ENCODE assay signal across 27 cellular contexts in the genomic region with DNA sequence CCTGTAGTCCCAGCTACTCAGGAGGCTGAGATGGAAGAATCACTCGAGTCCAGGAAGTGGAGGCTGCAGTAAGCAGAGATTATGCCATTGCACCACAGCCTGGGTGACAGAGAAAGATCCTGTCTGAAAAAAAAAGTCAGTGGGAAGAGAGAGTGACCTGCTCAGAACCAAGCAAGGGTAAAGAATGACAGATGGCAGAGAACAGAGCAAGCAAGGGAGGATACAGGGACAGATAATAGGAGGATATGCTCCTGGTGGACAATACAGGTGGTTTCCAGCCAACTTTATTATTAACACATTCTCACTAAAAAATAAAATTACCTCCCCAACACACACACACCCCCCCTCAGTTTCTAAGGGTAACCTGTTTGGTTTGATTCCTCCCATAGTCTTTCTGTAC. TPM values are rescaled to one million over a fixed set of nuclear protein-coding genes. Genes with fewer than 3 reads are reported as not detected.
"Had no signal": no experiment of that assay in that cellular context is flagged by ENCODE, and none has a peak within 500 bp of the region (broad histone marks: within the 10 kb centered on the region; RNA-seq: fewer than 3 reads in every experiment).

No MANE protein-coding gene starts in this region.

- DNase-seq: activated CD4-positive, alpha-beta T cell treated with anti-CD3 and anti-CD28 coated beads for 36 hours; activated CD4-positive, alpha-beta T cell treated with anti-CD3 and anti-CD28 coated beads, Interleukin-2, amount 50 U/mL, for 1 hour; activated CD8-positive, alpha-beta memory T cell treated with anti-CD3 and anti-CD28 coated beads, Interleukin-2, amount 50 U/mL, for 48 hours; activated CD8-positive, alpha-beta T cell treated with anti-CD3 and anti-CD28 coated beads for 36 hours; activated naive CD4-positive, alpha-beta T cell treated with anti-CD3 and anti-CD28 coated beads, Interleukin-2, amount 50 U/mL, for 16 hours; activated naive CD8-positive, alpha-beta T cell treated with anti-CD3 and anti-CD28 coated beads, Interleukin-2, amount 10 ng/mL, durations not matched to agents 7 days and 5 days; activated T-cell treated with anti-CD3 and anti-CD28 coated beads, Interleukin-2, amount 50 U/mL, for 1 hour; anterior cingulate cortex; central memory CD4-positive, alpha-beta T cell; Karpas-422; MM.1S; NCI-H1105; NCI-H1436; NCI-H1694 treated with DMSO at 0.1 percent for 48 hours; NCI-H2029 treated with DMSO at 0.1 percent for 48 hours; NCI-H446; NCI-H774; NK-92 treated with Interleukin-12 subunit alpha and Interleukin-12 subunit beta, amount 100 ng/mL, for 24 hours; OCI-M1; Peyer's patch; Right ventricle myocardium superior; SJCRH30; T-helper 17 cell; T-helper 9 cell had no signal

- ATAC-seq: activated CD4-positive, alpha-beta T cell treated with anti-CD3 and anti-CD28 coated beads for 36 hours; activated CD8-positive, alpha-beta T cell treated with anti-CD3 and anti-CD28 coated beads for 36 hours; K562; T-helper 17 cell had no signal

- H3K27me3 ChIP-seq: adrenal gland, Peyer's patch, SJCRH30 had no signal

- H3K4me3 ChIP-seq: adrenal gland, K562, Peyer's patch, SJCRH30 had no signal

- H3K27ac Mint-ChIP-seq: activated CD4-positive, alpha-beta T cell treated with anti-CD3 and anti-CD28 coated beads for 36 hours; activated CD8-positive, alpha-beta T cell treated with anti-CD3 and anti-CD28 coated beads for 36 hours; activated naive CD8-positive, alpha-beta T cell treated with anti-CD3 and anti-CD28 coated beads, Interleukin-2, amount 10 ng/mL, durations not matched to agents 7 days and 5 days; T-helper 17 cell had no signal

- H3K4me1 Mint-ChIP-seq: activated naive CD8-positive, alpha-beta T cell treated with anti-CD3 and anti-CD28 coated beads, Interleukin-2, amount 10 ng/mL, durations not matched to agents 7 days and 5 days; T-helper 17 cell had no signal

- H3K27ac ChIP-seq: Peyer's patch, RWPE1, SJCRH30 had no signal

- H3K9me3 ChIP-seq: adrenal gland, Peyer's patch, SJCRH30 had no signal

- H3K9me3 Mint-ChIP-seq: activated CD8-positive, alpha-beta T cell treated with anti-CD3 and anti-CD28 coated beads for 36 hours had no signal

- H3K36me3 Mint-ChIP-seq: activated naive CD8-positive, alpha-beta T cell treated with anti-CD3 and anti-CD28 coated beads, Interleukin-2, amount 10 ng/mL, durations not matched to agents 7 days and 5 days had no signal

- H3K36me3 ChIP-seq: adrenal gland, Peyer's patch, SJCRH30 had no signal

- H3K4me3 Mint-ChIP-seq: activated CD4-positive, alpha-beta T cell treated with anti-CD3 and anti-CD28 coated beads for 36 hours; activated CD8-positive, alpha-beta T cell treated with anti-CD3 and anti-CD28 coated beads for 36 hours; activated naive CD8-positive, alpha-beta T cell treated with anti-CD3 and anti-CD28 coated beads, Interleukin-2, amount 10 ng/mL, durations not matched to agents 7 days and 5 days; T-helper 17 cell had no signal

RNA-seq across cellular contexts. Expression of a gene that starts 4.6 kb away (rescaled TPM):
- total RNA-seq: activated CD8-positive, alpha-beta T cell treated with anti-CD3 and anti-CD28 coated beads for 36 hours; T-helper 17 cell had no signal
